ENCODE assay signal across 2 cellular contexts in genomic region chr5:140708787-140709186, GRCh38. TPM values are rescaled to one million over a fixed set of nuclear protein-coding genes. Genes with fewer than 3 reads are reported as not detected.
"Had no signal": no experiment of that assay in that cellular context is flagged by ENCODE, and none has a peak within 500 bp of the region (broad histone marks: within the 10 kb centered on the region; RNA-seq: fewer than 3 reads in every experiment).

No MANE protein-coding gene starts in this region.

RNA-seq across cellular contexts. Expression of gene DND1, which starts 35.4 kb away (rescaled TPM):
- total RNA-seq: fibroblast of villous mesenchyme, skeletal muscle tissue had no signal
